Comparison of ENCODE assay signal across 13 cellular contexts in genomic region chr9:125929846-125930245, GRCh38.
"Had no signal": no experiment of that assay in that cellular context is flagged by ENCODE, and none has a peak within 500 bp of the region (broad histone marks: within the 10 kb centered on the region; RNA-seq: fewer than 3 reads in every experiment).

No MANE protein-coding gene starts in this region.

- H2AFZ ChIP-seq: neural progenitor cell had no signal

- H3K27me3 Mint-ChIP-seq: activated naive CD4-positive, alpha-beta T cell treated with anti-CD3 and anti-CD28 coated beads, Interleukin-2, amount 50 U/mL, for 24 hours had no signal

- H3K9ac ChIP-seq: neural progenitor cell had no signal

- H3K27me3 ChIP-seq: brain microvascular endothelial cell, heart right ventricle, neural progenitor cell, pancreas, stomach had no signal

- H3K4me1 Mint-ChIP-seq: activated naive CD4-positive, alpha-beta T cell treated with anti-CD3 and anti-CD28 coated beads, Interleukin-2, amount 50 U/mL, for 24 hours; neural progenitor cell had no signal

- H3K9me3 ChIP-seq: heart right ventricle, pancreas, stomach, thoracic aorta had no signal

- H3K4me3 ChIP-seq: heart right ventricle, neural progenitor cell, pancreas, stomach, thoracic aorta had no signal

- ATAC-seq: heart right ventricle, pancreas had no signal

- H3K36me3 ChIP-seq: brain microvascular endothelial cell, neural progenitor cell, pancreas, thoracic aorta had no signal

- H3K9me3 Mint-ChIP-seq: activated naive CD4-positive, alpha-beta T cell treated with anti-CD3 and anti-CD28 coated beads, Interleukin-2, amount 50 U/mL, for 24 hours; neural progenitor cell had no signal

- H3K4me1 ChIP-seq: neural progenitor cell, pancreas had no signal

- H3K4me3 Mint-ChIP-seq: activated naive CD4-positive, alpha-beta T cell treated with anti-CD3 and anti-CD28 coated beads, Interleukin-2, amount 50 U/mL, for 24 hours; neural progenitor cell had no signal

- H3K4me2 ChIP-seq: neural progenitor cell had no signal

- H3K27ac Mint-ChIP-seq: activated naive CD4-positive, alpha-beta T cell treated with anti-CD3 and anti-CD28 coated beads, Interleukin-2, amount 50 U/mL, for 24 hours; neural progenitor cell had no signal

- H3K27ac ChIP-seq: brain microvascular endothelial cell, heart right ventricle, neural progenitor cell, pancreas, stomach, thoracic aorta had no signal

- DNase-seq: activated CD4-positive, alpha-beta T cell treated with anti-CD3 and anti-CD28 coated beads, Interleukin-2, amount 50 U/mL, for 4 hours; activated T-cell treated with anti-CD3 and anti-CD28 coated beads, Interleukin-2, amount 50 U/mL, for 1 hour; brain microvascular endothelial cell; effector CD4-positive, alpha-beta T cell; heart right ventricle; kidney; midbrain; pancreas; stomach; T-helper 2 cell had no signal
